ENCODE assay signal across 30 cellular contexts in the genomic region with DNA sequence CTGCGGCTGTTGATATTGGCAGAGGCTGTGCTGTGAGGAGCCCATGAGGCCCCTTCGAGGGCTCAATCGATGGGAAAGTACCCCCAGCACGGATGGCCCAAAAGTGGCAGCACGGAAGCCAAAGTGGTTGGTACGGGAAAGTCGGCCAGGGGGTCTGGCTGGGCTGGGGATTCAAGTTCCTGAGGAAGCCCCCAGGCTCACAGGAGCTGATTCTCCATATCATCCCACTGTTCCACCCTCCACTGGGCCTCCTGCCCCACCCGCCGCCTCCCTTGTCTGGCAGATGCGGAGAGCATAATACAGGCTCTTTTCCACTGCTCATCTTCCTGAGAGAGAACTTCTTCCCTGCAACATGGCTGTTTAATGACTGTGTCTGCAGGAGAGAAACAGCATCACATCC.
"Had no signal": no experiment of that assay in that cellular context is flagged by ENCODE, and none has a peak within 500 bp of the region (broad histone marks: within the 10 kb centered on the region; RNA-seq: fewer than 3 reads in every experiment).

No MANE protein-coding gene starts in this region.

- H3K27me3 Mint-ChIP-seq: naive B cell; progenitor cell of endocrine pancreas; stimulated activated naive B cell treated with anti-CD40 and anti-IgM and Interleukin-4, amounts not matched to agents 10 μg/mL and 1 μg/mL and 100 μg/mL, for 72 hours had no signal

- H3K27me3 ChIP-seq: neural progenitor cell, neutrophil, ovary, right atrium auricular region, right lobe of liver, stomach, testis, thyroid gland, transverse colon, upper lobe of left lung, vagina had no signal

- DNase-seq: hypothalamus; immature natural killer cell; kidney; left colon; left lung; lower lobe of right lung; naive B cell; natural killer cell; nephron progenitor cell; occipital lobe; ovary; stimulated activated CD4-positive, alpha-beta T cell treated with anti-CD3 and anti-CD28 coated beads, Interleukin-12 subunit alpha, Interleukin-12 subunit beta, amount 100 ng/mL, for 4 hours; stimulated activated CD4-positive, alpha-beta T cell treated with anti-CD3 and anti-CD28 coated beads, Interleukin-15, amount 100 ng/mL, for 24 hours; stimulated activated CD4-positive, alpha-beta T cell treated with anti-CD3 and anti-CD28 coated beads, Interleukin-2, amount 100 ng/mL, for 24 hours; stimulated activated CD4-positive, alpha-beta T cell treated with anti-CD3 and anti-CD28 coated beads, Interleukin-4, amount 100 ng/mL, for 1 hour; stimulated activated naive B cell treated with anti-CD40 and anti-IgM and Interleukin-4, amounts not matched to agents 10 μg/mL and 1 μg/mL and 100 μg/mL, for 72 hours; stimulated activated naive CD8-positive, alpha-beta T cell treated with anti-CD3 and anti-CD28 coated beads, Interleukin-15, Interleukin-2, amounts not matched to agents 100 U/mL and 50 U/mL, for 24 hours; stomach; testis; thyroid gland; transverse colon had no signal

- H3K4me3 Mint-ChIP-seq: immature natural killer cell; mesothelial cell of epicardium; natural killer cell; nephron progenitor cell; neural progenitor cell; stimulated activated naive B cell treated with anti-CD40 and anti-IgM and Interleukin-4, amounts not matched to agents 10 μg/mL and 1 μg/mL and 100 μg/mL, for 72 hours had no signal

- H3K9me3 Mint-ChIP-seq: immature natural killer cell; mesothelial cell of epicardium; naive B cell; natural killer cell; nephron progenitor cell; neural progenitor cell; stimulated activated naive B cell treated with anti-CD40 and anti-IgM and Interleukin-4, amounts not matched to agents 10 μg/mL and 1 μg/mL and 100 μg/mL, for 72 hours had no signal

- H3K36me3 Mint-ChIP-seq: immature natural killer cell; mesothelial cell of epicardium; naive B cell; natural killer cell; neural progenitor cell; stimulated activated naive B cell treated with anti-CD40 and anti-IgM and Interleukin-4, amounts not matched to agents 10 μg/mL and 1 μg/mL and 100 μg/mL, for 72 hours had no signal

- ATAC-seq: left colon; left lung; lower lobe of right lung; natural killer cell; right lobe of liver; stimulated activated naive B cell treated with anti-CD40 and anti-IgM and Interleukin-4, amounts not matched to agents 10 μg/mL and 1 μg/mL and 100 μg/mL, for 72 hours; stimulated activated naive CD8-positive, alpha-beta T cell treated with anti-CD3 and anti-CD28 coated beads, Interleukin-15, Interleukin-2, amounts not matched to agents 100 U/mL and 50 U/mL, for 24 hours had no signal

- H3K4me1 ChIP-seq: left lung, lower lobe of right lung, neural progenitor cell, right atrium auricular region, right lobe of liver, testis, thyroid gland, upper lobe of left lung, vagina had no signal

- H3K4me3 ChIP-seq: left lung, lower lobe of right lung, neural progenitor cell, ovary, right atrium auricular region, right lobe of liver, skin epidermis, stomach, testis, thyroid gland, transverse colon, upper lobe of left lung, vagina had no signal

- H3K9me3 ChIP-seq: left lung, lower lobe of right lung, neutrophil, ovary, right atrium auricular region, right lobe of liver, stomach, testis, thyroid gland, transverse colon, upper lobe of left lung, vagina had no signal

- H3K9ac ChIP-seq: neural progenitor cell had no signal

- H3K36me3 ChIP-seq: left lung, lower lobe of right lung, neural progenitor cell, neutrophil, ovary, right atrium auricular region, right lobe of liver, stomach, thyroid gland, transverse colon, upper lobe of left lung, vagina had no signal

- H3K27ac ChIP-seq: left lung, lower lobe of right lung, neural progenitor cell, neutrophil, ovary, right atrium auricular region, right lobe of liver, skin epidermis, stomach, testis, thyroid gland, transverse colon, upper lobe of left lung, vagina had no signal

- H3K4me1 Mint-ChIP-seq: immature natural killer cell; naive B cell; natural killer cell; stimulated activated naive B cell treated with anti-CD40 and anti-IgM and Interleukin-4, amounts not matched to agents 10 μg/mL and 1 μg/mL and 100 μg/mL, for 72 hours had no signal

- H3K27ac Mint-ChIP-seq: immature natural killer cell; mesothelial cell of epicardium; naive B cell; natural killer cell; nephron progenitor cell; neural progenitor cell; progenitor cell of endocrine pancreas; stimulated activated naive B cell treated with anti-CD40 and anti-IgM and Interleukin-4, amounts not matched to agents 10 μg/mL and 1 μg/mL and 100 μg/mL, for 72 hours had no signal
